ENCODE assay signal across 10 cellular contexts in genomic region chr10:65891073-65891981, GRCh38.
DNase-seq lines count a peak whose midpoint lies in the region; ATAC-seq, FAIRE-seq and TF ChIP-seq lines count a peak whose summit lies in the region.
"Had no signal": no experiment of that assay in that cellular context is flagged by ENCODE, and none has a peak within 500 bp of the region (broad histone marks: within the 10 kb centered on the region; RNA-seq: fewer than 3 reads in every experiment).

No MANE protein-coding gene starts in this region.

- no peaks in the 10 kb centered on the region for H3K27me3 ChIP-seq in GM12878 (replicated peaks in 1 of 2; ENCODE audit: control insufficient read depth in 2 of 2, insufficient read depth in 2 of 2, low read length in 1 of 2)
- no peaks in the 10 kb centered on the region for H3K27me3 ChIP-seq in heart right ventricle
- H3K27me3 ChIP-seq in Caco-2 (replicated peaks; ENCODE audit: control insufficient read depth, insufficient read depth, low read length): no peaks in the 10 kb centered on the region

- WGBS in GM12878 (ENCODE audit: insufficient coverage, insufficient replicate concordance, low lambda C conversion rate, missing lambda C conversion rate): 0% methylated on average over 3 of the region's 3 CpGs
- WGBS in heart right ventricle, 2 donors: 64% methylated on average over 3 of the region's 3 CpGs

- H3K27ac Mint-ChIP-seq in Caco-2 (ENCODE audit: unreplicated experiment): no peak overlapping the region
- H3K27ac Mint-ChIP-seq: activated naive CD4-positive, alpha-beta T cell treated with anti-CD3 and anti-CD28 coated beads, Interleukin-2, amount 10 ng/mL, durations not matched to agents 7 days and 5 days; natural killer cell had no signal

- RAD21 ChIA-PET in GM12878 (lab: Charles Lee; ENCODE audit: unreplicated experiment): interaction anchor here (0.6 to 1.6 kb wide), 7 partner anchors 9 to 394 kb away, joined by 3 to 5 read pairs (median 4); no protein-coding TSS in a partner anchor

- H3K9me3 Mint-ChIP-seq in Caco-2 (ENCODE audit: unreplicated experiment): no peaks in the 10 kb centered on the region
- H3K9me3 Mint-ChIP-seq: activated naive CD4-positive, alpha-beta T cell treated with anti-CD3 and anti-CD28 coated beads, Interleukin-2, amount 10 ng/mL, durations not matched to agents 7 days and 5 days had no signal

- TF ChIP-seq CTCF in GM12878 (IDR thresholded peaks at IDR 0.05 in 2 of 3, conservative IDR thresholded peaks at IDR 0.05 in 1 of 3; ENCODE audit: control insufficient read depth in 2 of 3, extremely low read depth in 1 of 3, insufficient read depth in 1 of 3, low read depth in 3 of 3, low read length in 3 of 3) (no peak), heart right ventricle (IDR thresholded peaks at IDR 0.05) (no peak), Caco-2 (IDR thresholded peaks at IDR 0.05; ENCODE audit: insufficient read depth in 1 of 2, low read depth in 1 of 2, low read length in 1 of 2, severe bottlenecking in 1 of 2, unreplicated experiment in 1 of 2) (no peak)

- H3K4me2 ChIP-seq in GM12878 (ENCODE audit: control insufficient read depth, insufficient read depth): peak overlapping the region; percentile 5; the same call in 1 of the 2 replicates

- TF ChIP-seq POLR2A in GM12891 (IDR thresholded peaks at IDR 0.05; ENCODE audit: low read depth, low read length) (peak; percentile 93), GM12878 (IDR thresholded peaks at IDR 0.05; ENCODE audit: low read depth, low read length) (peak; percentile 50; the same call in 1 of the 2 replicates)

- no peak for TF ChIP-seq RAD21 in GM12878 (IDR thresholded peaks at IDR 0.05; ENCODE audit: insufficient read depth, low read depth, low read length)

- no peaks in the 10 kb centered on the region for H3K27me3 Mint-ChIP-seq in Caco-2 (ENCODE audit: insufficient read depth, unreplicated experiment)
- H3K27me3 Mint-ChIP-seq: activated naive CD4-positive, alpha-beta T cell treated with anti-CD3 and anti-CD28 coated beads, Interleukin-2, amount 10 ng/mL, durations not matched to agents 7 days and 5 days had no signal

- DNase-seq in GM12891 (ENCODE audit: insufficient read length, low spot score) (no peak), GM12878 (ENCODE audit: low read depth, low spot score) (peak; percentile 50), heart right ventricle (no peak), Caco-2 (no peak)
- DNase-seq in activated T-cell treated with anti-CD3 and anti-CD28 coated beads, Interleukin-2, amount 50 U/mL, for 48 hours: no peak
- no peak for DNase-seq in activated CD4-positive, alpha-beta T cell treated with anti-CD3 and anti-CD28 coated beads for 4 hours
- DNase-seq: activated naive CD4-positive, alpha-beta T cell treated with anti-CD3 and anti-CD28 coated beads, Interleukin-2, amount 10 ng/mL, durations not matched to agents 7 days and 5 days; natural killer cell had no signal

- POLR2A ChIA-PET in GM12878 (lab: Charles Lee) (interaction anchor here (0.7 kb wide), 2 partner anchors 9 to 96 kb away, joined by 3 to 5 read pairs; no protein-coding TSS in a partner anchor), Caco-2 (lab: Charles Lee) (interaction anchor here (0.6 kb wide), 1 partner anchor 1013 kb away, joined by 3 read pairs; no protein-coding TSS in a partner anchor)

- peaks cover 6% of the 10 kb centered on the region for H3K4me1 ChIP-seq in GM12878 (ENCODE audit: control insufficient read depth, insufficient read depth, low read length)
- H3K4me1 ChIP-seq in heart right ventricle: no peaks in the 10 kb centered on the region
- H3K4me1 ChIP-seq in Caco-2: peaks cover 4% of the 10 kb centered on the region; the same call in 1 of the 2 replicates

- no peak overlapping the region for H3K4me3 Mint-ChIP-seq in Caco-2 (ENCODE audit: unreplicated experiment)
- H3K4me3 Mint-ChIP-seq: activated naive CD4-positive, alpha-beta T cell treated with anti-CD3 and anti-CD28 coated beads, Interleukin-2, amount 10 ng/mL, durations not matched to agents 7 days and 5 days; natural killer cell had no signal

- in situ Hi-C loops in GM12878 (cut with MboI): no loop called here

- peaks cover 6% of the 10 kb centered on the region for H3K4me1 Mint-ChIP-seq in Caco-2 (ENCODE audit: low read depth, unreplicated experiment)
- H3K4me1 Mint-ChIP-seq: activated naive CD4-positive, alpha-beta T cell treated with anti-CD3 and anti-CD28 coated beads, Interleukin-2, amount 10 ng/mL, durations not matched to agents 7 days and 5 days; natural killer cell had no signal

- TF ChIP-seq EP300 in GM12878 (IDR thresholded peaks at IDR 0.05; ENCODE audit: borderline replicate concordance in 1 of 2, control insufficient read depth in 1 of 2, low read depth in 2 of 2, low read length in 2 of 2): peak in 1 of 2 experiments; percentile 11; a peak in 1 of 4 replicates

- H3K9ac ChIP-seq in GM12878 (ENCODE audit: control insufficient read depth, insufficient read depth, low read length): peak overlapping the region; percentile 49; the same call in 1 of the 2 replicates

- peak; percentile 84 for ATAC-seq in GM21423 (IDR thresholded peaks at IDR 0.05; ENCODE audit: unreplicated experiment)
- peak; percentile 93 for ATAC-seq in HG03342 (IDR thresholded peaks at IDR 0.05; ENCODE audit: unreplicated experiment)
- ATAC-seq in GM12878: peak; percentile 91
- ATAC-seq in heart right ventricle: no peak
- ATAC-seq: natural killer cell had no signal

- peak overlapping the region; percentile 50 for H3K27ac ChIP-seq in GM12878 (ENCODE audit: control insufficient read depth, insufficient read depth)
- H3K27ac ChIP-seq in heart right ventricle: no peak overlapping the region

- H2AFZ ChIP-seq in GM12878 (ENCODE audit: control insufficient read depth, low read depth, low read length): peak overlapping the region; percentile 48; the same call in 1 of the 2 replicates

- H4K20me1 ChIP-seq in GM12878 (ENCODE audit: control insufficient read depth, insufficient read depth): no peaks in the 10 kb centered on the region

- H3K9me3 ChIP-seq in GM12878 (replicated peaks; ENCODE audit: control insufficient read depth, insufficient read depth, low read length): no peaks in the 10 kb centered on the region; the same call in 2 of the 3 replicates
- H3K9me3 ChIP-seq in heart right ventricle: peaks cover 0 to 20% (median 8%) of the 10 kb centered on the region in 11 donors
- no peaks in the 10 kb centered on the region for H3K9me3 ChIP-seq in Caco-2

- H3K36me3 Mint-ChIP-seq in Caco-2 (ENCODE audit: insufficient read depth, unreplicated experiment): no peaks in the 10 kb centered on the region
- H3K36me3 Mint-ChIP-seq: activated naive CD4-positive, alpha-beta T cell treated with anti-CD3 and anti-CD28 coated beads, Interleukin-2, amount 10 ng/mL, durations not matched to agents 7 days and 5 days had no signal

- H3K36me3 ChIP-seq in GM12878 (ENCODE audit: control insufficient read depth in 2 of 2, insufficient read depth in 2 of 2, low read length in 1 of 2) (no peaks in the 10 kb centered on the region), heart right ventricle (no peaks in the 10 kb centered on the region), Caco-2 (ENCODE audit: control insufficient read depth, insufficient read depth, low read length) (no peaks in the 10 kb centered on the region)

- CTCF ChIA-PET in GM12878 (lab: Yijun Ruan, JAX): interaction anchor here (0.9 kb wide), 2 partner anchors 17 to 44 kb away, joined by 3 read pairs; no protein-coding TSS in a partner anchor
- CTCF ChIA-PET in Caco-2 (lab: Charles Lee): interaction anchor here (0.6 kb wide), 1 partner anchor 1179 kb away, joined by 3 read pairs; no protein-coding TSS in a partner anchor

- SMC1A ChIA-PET in GM12878 (lab: Charles Lee; ENCODE audit: uncharacterized antibody, unreplicated experiment): interaction anchor here (0.6 to 1.4 kb wide), 12 partner anchors 9 to 1141 kb away, joined by 3 to 7 read pairs (median 4); no protein-coding TSS in a partner anchor

- peaks cover 10% of the 10 kb centered on the region for H3K79me2 ChIP-seq in GM12878 (ENCODE audit: control insufficient read depth, insufficient read depth, low read length)

- FAIRE-seq in GM12891 (lab: Jason Lieb, UNC) (peak; percentile 92), GM12878 (lab: Jason Lieb, UNC) (peak; percentile 31)

- BruUV-seq in GM12878 (replicated peaks; lab: Mats Ljungman, UMichigan) (no TSS peak), Caco-2 (replicated peaks; lab: Mats Ljungman, UMichigan) (no TSS peak)

- intact Hi-C loops in GM12878 (cut with micrococcal nuclease; ENCODE audit: unreplicated experiment): loop anchor here (5.0 to 10.0 kb wide), 3 partner anchors 94 to 387 kb away; no protein-coding TSS in a partner anchor
- intact Hi-C loops in heart right ventricle (cut with DNase I): no loop called here
- intact Hi-C loops in Caco-2 (cut with micrococcal nuclease; ENCODE audit: unreplicated experiment): no loop called here

- peak overlapping the region; percentile 49; the same call in 1 of the 2 replicates for H3K4me3 ChIP-seq in GM12878
- no peak overlapping the region for H3K4me3 ChIP-seq in heart right ventricle
- H3K4me3 ChIP-seq in Caco-2 (ENCODE audit: low read depth, low read length): no peak overlapping the region

TF ChIP-seq in GM12891, 5 proteins besides CTCF, POLR2A, EP300 and RAD21:
- no peak for TF ChIP-seq PAX5 (IDR thresholded peaks at IDR 0.05; ENCODE audit: insufficient read depth, low read length, severe bottlenecking)
- TF ChIP-seq TAF1 (IDR thresholded peaks at IDR 0.05; ENCODE audit: low read depth, low read length): peak; percentile 63; the same call in 1 of the 2 replicates
- peak; percentile 85 for TF ChIP-seq POLR2AphosphoS5 (IDR thresholded peaks at IDR 0.05; ENCODE audit: low read depth, low read length)
- TF ChIP-seq SPI1 (IDR thresholded peaks at IDR 0.05; ENCODE audit: low read depth, low read length): peak; percentile 93
- TF ChIP-seq POU2F2 (IDR thresholded peaks at IDR 0.05; ENCODE audit: low read depth, low read length): no peak

TF ChIP-seq in GM12878, 131 proteins besides CTCF, POLR2A, EP300 and RAD21 (continues in another document):
- peak; percentile 52 for TF ChIP-seq EED (IDR thresholded peaks at IDR 0.05; ENCODE audit: low read depth)
- no peak for TF ChIP-seq KAT2A (conservative IDR thresholded peaks at IDR 0.05; ENCODE audit: control insufficient read depth, low read depth, low read length)
- TF ChIP-seq BACH1 (IDR thresholded peaks at IDR 0.05; ENCODE audit: borderline replicate concordance): peak; percentile 99
- TF ChIP-seq IRF4 (IDR thresholded peaks at IDR 0.05; ENCODE audit: low read depth, low read length): 0 out of 2 replicates have a peak, but pooled peaks have one; percentile 30
- peak; percentile 73 for TF ChIP-seq MEF2B (IDR thresholded peaks at IDR 0.05; ENCODE audit: partially characterized antibody, poor library complexity, severe bottlenecking)
- TF ChIP-seq CBFB (IDR thresholded peaks at IDR 0.05; ENCODE audit: low read depth): no peak

Comparison
In these comparisons a context has a peak if more than half of its experiments do, and no peak if none do; other contexts are left out.
1. ATAC-seq: peak in GM21423 (single experiment), HG03342 (single experiment) and GM12878 (single experiment); none in heart right ventricle (0 of 8).